Comparison of ENCODE assay signal across 16 cellular contexts in genomic region chr15:35827949-35828348, GRCh38.
DNase-seq lines count a peak whose midpoint lies in the region; ATAC-seq and TF ChIP-seq lines count a peak whose summit lies in the region.
"Had no signal": no experiment of that assay in that cellular context is flagged by ENCODE, and none has a peak within 500 bp of the region (broad histone marks: within the 10 kb centered on the region; RNA-seq: fewer than 3 reads in every experiment).

No MANE protein-coding gene starts in this region.

- TF ChIP-seq CTCF in IMR-90 (conservative IDR thresholded peaks at IDR 0.05; ENCODE audit: low read depth, low read length) (no peak), chondrocyte (IDR thresholded peaks at IDR 0.05) (no peak), GM10248 (IDR thresholded peaks at IDR 0.05; ENCODE audit: control extremely low read depth, extremely low read depth, low read depth, missing control alignments) (no peak)

- DNase-seq in IMR-90, result no peak
- no peak for DNase-seq in chondrocyte (ENCODE audit: low spot score)
- DNase-seq in fibroblast of peridontal ligament (ENCODE audit: extremely low read depth), result peak; percentile 11
- no peak for DNase-seq in GM10248 (ENCODE audit: extremely low spot score)
- DNase-seq in activated naive CD4-positive, alpha-beta T cell (lab: John Stamatoyannopoulos, UW), result no peak
- no peak for DNase-seq in activated CD4-positive, alpha-beta T cell treated with anti-CD3 and anti-CD28 coated beads, Interleukin-2, amount 50 U/mL, for 48 hours
- DNase-seq: CD8-positive, alpha-beta T cell; GM23248; HCEC 1CT; NCI-H1105; NCI-H2081 treated with DMSO at 0.1 percent for 48 hours; NCI-H446 treated with DMSO at 0.1 percent for 48 hours; NK-92 treated with Interleukin-12 subunit alpha and Interleukin-12 subunit beta, amount 100 ng/mL, for 24 hours; Right ventricle myocardium superior had no signal

- no peak overlapping the region for H3K4me3 Mint-ChIP-seq in chondrocyte (ENCODE audit: unreplicated experiment)
- H3K4me3 Mint-ChIP-seq: CD8-positive, alpha-beta T cell had no signal

- no peak overlapping the region for H3K4ac ChIP-seq in IMR-90 (ENCODE audit: low read depth, low read length)

- H4K91ac ChIP-seq in IMR-90 (ENCODE audit: insufficient read depth, low read depth, low read length), result no peak overlapping the region

- H3K9me3 Mint-ChIP-seq in chondrocyte (ENCODE audit: low read depth), result peaks cover 2% of the 10 kb centered on the region

- POLR2A ChIA-PET in IMR-90 (lab: Charles Lee; ENCODE audit: unreplicated experiment), result no interaction called here
- POLR2A ChIA-PET in GM10248 (lab: Yijun Ruan, JAX), result no interaction called here

- H3K27ac Mint-ChIP-seq in chondrocyte (ENCODE audit: unreplicated experiment), result peak overlapping the region; percentile 23
- H3K27ac Mint-ChIP-seq: CD8-positive, alpha-beta T cell had no signal

- H4K8ac ChIP-seq in IMR-90 (ENCODE audit: low read depth in 2 of 2, low read length in 2 of 2), result no peak overlapping the region

- no peak overlapping the region for H2AK5ac ChIP-seq in IMR-90 (ENCODE audit: low read depth, low read length)

- no peaks in the 10 kb centered on the region for H3K27me3 Mint-ChIP-seq in chondrocyte (ENCODE audit: low read depth)

- CTCF ChIA-PET in IMR-90 (lab: Yijun Ruan, JAX), result no interaction called here
- CTCF ChIA-PET in GM10248 (lab: Yijun Ruan, JAX), result no interaction called here

- peak overlapping the region; percentile 61 for H3K4me2 ChIP-seq in IMR-90 (ENCODE audit: low read depth, low read length)
- H3K4me2 ChIP-seq: BLaER1 treated with 17β-estradiol and CSF1 and Interleukin-3, amounts not matched to agents 10 nM and 100 nM had no signal

- H4K20me1 ChIP-seq in IMR-90 (ENCODE audit: insufficient read depth, low read length), result no peaks in the 10 kb centered on the region
- H4K20me1 ChIP-seq: BLaER1 treated with 17β-estradiol and CSF1 and Interleukin-3, amounts not matched to agents 10 nM and 100 nM had no signal

- no peak overlapping the region for H4K5ac ChIP-seq in IMR-90 (ENCODE audit: low read depth, low read length)

- H3K36me3 ChIP-seq in IMR-90 (ENCODE audit: control insufficient read depth, insufficient read depth, low read length), result no peaks in the 10 kb centered on the region
- H3K36me3 ChIP-seq: BLaER1 treated with 17β-estradiol and CSF1 and Interleukin-3, amounts not matched to agents 10 nM and 100 nM had no signal

- dilution Hi-C loops in IMR-90 (cut with HindIII; ENCODE audit: low sequenced_read_pairs, unreplicated experiment), result no loop called here

- no peak for TF ChIP-seq POLR2A in IMR-90 (IDR thresholded peaks at IDR 0.05; ENCODE audit: low read depth, low read length)

- no peaks in the 10 kb centered on the region for H3K9me3 ChIP-seq in IMR-90 (ENCODE audit: control insufficient read depth, insufficient read depth, low read length)
- H3K9me3 ChIP-seq: BLaER1 treated with 17β-estradiol and CSF1 and Interleukin-3, amounts not matched to agents 10 nM and 100 nM had no signal

- peaks cover 35% of the 10 kb centered on the region for H3K4me1 Mint-ChIP-seq in chondrocyte (ENCODE audit: low read depth)

- H2BK120ac ChIP-seq in IMR-90 (ENCODE audit: low read depth, low read length), result no peak overlapping the region

- ATAC-seq in IMR-90 (ENCODE audit: low read depth) (peak; percentile 73), HG03457 (IDR thresholded peaks at IDR 0.05; ENCODE audit: unreplicated experiment) (no peak)
- ATAC-seq: CD8-positive, alpha-beta T cell had no signal

- no peak overlapping the region for H3K14ac ChIP-seq in IMR-90 (replicated peaks; ENCODE audit: low read depth, low read length)

- no peaks in the 10 kb centered on the region for H3K36me3 Mint-ChIP-seq in chondrocyte (ENCODE audit: low read depth)
- H3K36me3 Mint-ChIP-seq: CD8-positive, alpha-beta T cell had no signal

- no peaks in the 10 kb centered on the region for H3K9me1 ChIP-seq in IMR-90 (ENCODE audit: insufficient read depth, low read length)

- H2BK5ac ChIP-seq in IMR-90 (ENCODE audit: low read depth, low read length, poor library complexity, severe bottlenecking), result no peak overlapping the region

- H3K18ac ChIP-seq in IMR-90 (ENCODE audit: low read depth, low read length), result no peak overlapping the region

- H3K56ac ChIP-seq in IMR-90 (ENCODE audit: extremely low read depth, insufficient read depth, low read length), result no peak overlapping the region

- no peaks in the 10 kb centered on the region; the same call in 1 of the 2 replicates for H3K4me1 ChIP-seq in IMR-90 (ENCODE audit: control insufficient read depth, insufficient read depth, low read length)
- H3K4me1 ChIP-seq: BLaER1 treated with 17β-estradiol and CSF1 and Interleukin-3, amounts not matched to agents 10 nM and 100 nM had no signal

- no peak overlapping the region for H3K23ac ChIP-seq in IMR-90 (ENCODE audit: low read depth, low read length)

- in situ Hi-C loops in IMR-90 (cut with MboI; ENCODE audit: low sequenced_read_pairs), result no loop called here

- intact Hi-C loops in IMR-90 (cut with micrococcal nuclease), result no loop called here

- no peak overlapping the region for H2BK15ac ChIP-seq in IMR-90 (ENCODE audit: low read depth, low read length)

- H3K79me1 ChIP-seq in IMR-90 (ENCODE audit: low read depth in 1 of 2, low read length in 2 of 2), result no peaks in the 10 kb centered on the region

- no peak overlapping the region for H2AK9ac ChIP-seq in IMR-90 (replicated peaks; ENCODE audit: low read depth, low read length, poor library complexity)

- H3K27ac ChIP-seq in IMR-90 (ENCODE audit: insufficient read depth, low read length), result no peak overlapping the region
- H3K27ac ChIP-seq: BLaER1 treated with 17β-estradiol and CSF1 and Interleukin-3, amounts not matched to agents 10 nM and 100 nM; GM23248 had no signal

- no peak overlapping the region for H3K9ac ChIP-seq in IMR-90 (ENCODE audit: low read depth, low read length)
- H3K9ac ChIP-seq: BLaER1 treated with 17β-estradiol and CSF1 and Interleukin-3, amounts not matched to agents 10 nM and 100 nM; GM23248 had no signal

- WGBS in IMR-90 (ENCODE audit: extremely low coverage in 2 of 2, insufficient read length in 1 of 2), 2 experiments, result no CpG with 5 or more reads among the region's 2 CpGs

- no peak overlapping the region for H2BK20ac ChIP-seq in IMR-90 (ENCODE audit: low read depth, low read length)

- no peak overlapping the region for H2AFZ ChIP-seq in IMR-90 (replicated peaks; ENCODE audit: low read length, poor library complexity)
- H2AFZ ChIP-seq: GM23248 had no signal

- H3K27me3 ChIP-seq in IMR-90 (ENCODE audit: control insufficient read depth, insufficient read depth, low read length), result peaks cover 2% of the 10 kb centered on the region; the same call in 1 of the 2 replicates
- H3K27me3 ChIP-seq: BLaER1 treated with 17β-estradiol and CSF1 and Interleukin-3, amounts not matched to agents 10 nM and 100 nM had no signal

- H3K4me3 ChIP-seq in IMR-90 (ENCODE audit: insufficient read depth, low read depth, low read length), result no peak overlapping the region
- H3K4me3 ChIP-seq: BLaER1 treated with 17β-estradiol and CSF1 and Interleukin-3, amounts not matched to agents 10 nM and 100 nM; GM23248 had no signal

- no peak for TF ChIP-seq RAD21 in IMR-90 (IDR thresholded peaks at IDR 0.05; ENCODE audit: low read length)

- BruUV-seq in IMR-90 (replicated peaks; lab: Mats Ljungman, UMichigan), result no TSS peak

TF ChIP-seq in IMR-90, 13 proteins besides CTCF, POLR2A, EP300 and RAD21:
- TF ChIP-seq CHD1 (IDR thresholded peaks at IDR 0.05; ENCODE audit: low read depth, low read length) (no peak), CEBPB (IDR thresholded peaks at IDR 0.05; ENCODE audit: low read depth, low read length) (no peak), RCOR1 (IDR thresholded peaks at IDR 0.05; ENCODE audit: insufficient replicate concordance, low read length) (no peak), NFE2L2 (IDR thresholded peaks at IDR 0.05; ENCODE audit: low read depth, low read length) (no peak), ELK1 (IDR thresholded peaks at IDR 0.05; ENCODE audit: borderline replicate concordance, low read depth, low read length) (no peak), FOS (IDR thresholded peaks at IDR 0.05; ENCODE audit: low read depth, low read length) (no peak), MAFK (IDR thresholded peaks at IDR 0.05; ENCODE audit: low read depth, low read length) (no peak), RFX5 (IDR thresholded peaks at IDR 0.05; ENCODE audit: low read depth, low read length) (no peak), MXI1 (IDR thresholded peaks at IDR 0.05; ENCODE audit: borderline replicate concordance, low read depth, low read length) (no peak), BHLHE40 (IDR thresholded peaks at IDR 0.05; ENCODE audit: low read depth, low read length) (no peak)
